ENCODE assay signal across 9 cellular contexts in the genomic region with DNA sequence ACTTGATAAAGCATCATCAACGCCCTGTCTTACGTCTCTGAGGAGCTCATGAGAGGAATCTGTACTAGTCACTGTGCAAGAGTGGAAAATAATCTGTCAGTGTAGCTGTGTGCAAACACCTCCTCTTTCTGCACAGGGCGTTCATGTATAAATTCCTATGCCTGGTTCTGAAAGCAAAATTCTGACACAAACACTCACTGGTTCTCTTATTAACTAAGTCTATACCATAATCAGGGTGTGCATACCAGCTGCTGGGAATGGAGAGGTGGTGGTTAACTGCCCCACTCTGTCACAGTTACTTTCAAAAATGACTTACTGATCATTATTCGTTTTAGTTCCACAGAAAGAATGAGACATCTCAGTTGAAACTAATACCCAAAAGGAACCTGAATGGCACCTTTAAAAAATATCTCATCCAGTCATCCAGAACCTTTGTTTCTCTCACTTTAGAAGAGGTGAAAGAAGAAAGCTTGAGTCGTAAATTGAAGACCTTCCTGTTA. TPM values are rescaled to one million over a fixed set of nuclear protein-coding genes. Genes with fewer than 3 reads are reported as not detected.
DNase-seq lines count a peak whose midpoint lies in the region; ATAC-seq, FAIRE-seq and TF ChIP-seq lines count a peak whose summit lies in the region.
"Had no signal": no experiment of that assay in that cellular context is flagged by ENCODE, and none has a peak within 500 bp of the region (broad histone marks: within the 10 kb centered on the region; RNA-seq: fewer than 3 reads in every experiment).

No MANE protein-coding gene starts in this region.

- peaks cover 100% of the 10 kb centered on the region for H3K79me2 ChIP-seq in Karpas-422 (ENCODE audit: low read length)
- peaks cover 2% of the 10 kb centered on the region for H3K79me2 ChIP-seq in endothelial cell of umbilical vein (ENCODE audit: control insufficient read depth, insufficient read depth, low read length)

- no peaks in the 10 kb centered on the region for H3K36me3 ChIP-seq in Karpas-422 (ENCODE audit: insufficient read depth, low read length)
- no peaks in the 10 kb centered on the region for H3K36me3 ChIP-seq in endothelial cell of umbilical vein (ENCODE audit: control insufficient read depth in 2 of 2, extremely low read depth in 1 of 2, insufficient read depth in 2 of 2, low read length in 2 of 2)
- H3K36me3 ChIP-seq: cardiac muscle cell had no signal

- TF ChIP-seq POLR2A in endothelial cell of umbilical vein (IDR thresholded peaks at IDR 0.05; ENCODE audit: low read depth, low read length), result no peak

- intact Hi-C loops in endothelial cell of umbilical vein (cut with micrococcal nuclease), result loop anchor here (1.0 to 2.0 kb wide), 2 partner anchors 19 to 36 kb away; partner anchors contain the start of gene STK39

- H3K9ac ChIP-seq in Karpas-422 (ENCODE audit: low read length) (no peak overlapping the region), endothelial cell of umbilical vein (replicated peaks; ENCODE audit: extremely low read depth, insufficient read depth, low read length) (no peak overlapping the region)

- H3K9me3 ChIP-seq in Karpas-422 (ENCODE audit: low read length) (no peaks in the 10 kb centered on the region), endothelial cell of umbilical vein (replicated peaks; ENCODE audit: control insufficient read depth, insufficient read depth, low read length) (no peaks in the 10 kb centered on the region)

- H4K20me1 ChIP-seq in Karpas-422 (ENCODE audit: insufficient read depth, low read depth, low read length), result no peaks in the 10 kb centered on the region
- H4K20me1 ChIP-seq in endothelial cell of umbilical vein (replicated peaks; ENCODE audit: control insufficient read depth, extremely low read depth, insufficient read depth, low read length), result no peaks in the 10 kb centered on the region

- TSS peak; percentile 92 for BruUV-seq in endothelial cell of umbilical vein (replicated peaks; lab: Mats Ljungman, UMichigan)

- dilution Hi-C loops in endothelial cell of umbilical vein (cut with MboI; ENCODE audit: extremely low pct_ligation_motif_present, low sequenced_read_pairs), result no loop called here

- FAIRE-seq in endothelial cell of umbilical vein (lab: Jason Lieb, UNC) (no peak), D721Med (lab: Jason Lieb, UNC) (no peak)

- no peak overlapping the region for H3K4me3 ChIP-seq in Karpas-422 (ENCODE audit: low read length)
- no peak overlapping the region for H3K4me3 ChIP-seq in endothelial cell of umbilical vein (replicated peaks in 1 of 3; ENCODE audit: insufficient read depth in 1 of 3, low read depth in 1 of 3, low read length in 3 of 3)
- H3K4me3 ChIP-seq: cardiac muscle cell had no signal

- CTCF ChIA-PET in endothelial cell of umbilical vein (lab: Charles Lee), result no interaction called here

- TF ChIP-seq CTCF in endothelial cell of umbilical vein (IDR thresholded peaks at IDR 0.05; ENCODE audit: extremely low read depth in 1 of 2, insufficient read depth in 1 of 2, low read depth in 1 of 2, low read length in 2 of 2) (no peak), D721Med (IDR thresholded peaks at IDR 0.05; ENCODE audit: insufficient read depth, missing control alignments) (no peak)

- DNase-seq in activated T-cell treated with anti-CD3 and anti-CD28 coated beads for 48 hours (ENCODE audit: low read depth), result peak; percentile 38
- DNase-seq in activated T-cell treated with anti-CD3 and anti-CD28 coated beads, Interleukin-2, amount 50 U/mL, for 1 hour, result no peak
- no peak for DNase-seq in Karpas-422
- DNase-seq in endothelial cell of umbilical vein (ENCODE audit: low read depth, low spot score), result no peak
- DNase-seq in stimulated activated naive CD8-positive, alpha-beta T cell treated with anti-CD3 and anti-CD28 coated beads, Interleukin-15, Interleukin-2, amounts not matched to agents 100 U/mL and 50 U/mL, for 24 hours, result no peak
- no peak for DNase-seq in SHP77 (lab: John Stamatoyannopoulos, UW)
- DNase-seq in D721Med (ENCODE audit: insufficient read length, low spot score), result no peak

- H2AFZ ChIP-seq in Karpas-422 (ENCODE audit: low read length) (no peak overlapping the region), endothelial cell of umbilical vein (ENCODE audit: low read depth, low read length) (no peak overlapping the region)

- H3K9me1 ChIP-seq in endothelial cell of umbilical vein (replicated peaks; ENCODE audit: control insufficient read depth, extremely low read depth, insufficient read depth, low read length), result no peaks in the 10 kb centered on the region

- no peaks in the 10 kb centered on the region for H3K27me3 ChIP-seq in Karpas-422 (ENCODE audit: low read length)
- no peaks in the 10 kb centered on the region for H3K27me3 ChIP-seq in endothelial cell of umbilical vein (ENCODE audit: control insufficient read depth in 2 of 2, insufficient read depth in 2 of 2, low read length in 2 of 2)
- H3K27me3 ChIP-seq: cardiac muscle cell had no signal

- H3K4me2 ChIP-seq in Karpas-422 (ENCODE audit: low read depth, low read length, poor library complexity, severe bottlenecking) (no peak overlapping the region), endothelial cell of umbilical vein (ENCODE audit: insufficient read depth, low read length) (peak overlapping the region; percentile 52)

- POLR2A ChIA-PET in endothelial cell of umbilical vein (lab: Charles Lee), result no interaction called here

- 0 out of 2 replicates have a peak overlapping the region, but pooled peaks have one; percentile 1 for H3K27ac ChIP-seq in Karpas-422 (ENCODE audit: low read length)
- H3K27ac ChIP-seq in endothelial cell of umbilical vein (ENCODE audit: insufficient read depth, low read depth, low read length), result no peak overlapping the region
- H3K27ac ChIP-seq: cardiac muscle cell had no signal

- peaks cover 27% of the 10 kb centered on the region for H3K4me1 ChIP-seq in Karpas-422 (ENCODE audit: low read length)
- peaks cover 27% of the 10 kb centered on the region for H3K4me1 ChIP-seq in endothelial cell of umbilical vein (ENCODE audit: control insufficient read depth, extremely low read depth, insufficient read depth, low read length)

- H3K9me2 ChIP-seq in Karpas-422 (replicated peaks; ENCODE audit: insufficient read depth, low read length), result no peaks in the 10 kb centered on the region

- peak; percentile 80 for ATAC-seq in stimulated activated naive CD8-positive, alpha-beta T cell treated with anti-CD3 and anti-CD28 coated beads, Interleukin-15, Interleukin-2, amounts not matched to agents 100 U/mL and 50 U/mL, for 24 hours
- no peak for ATAC-seq in HG02571 (IDR thresholded peaks at IDR 0.05; ENCODE audit: unreplicated experiment)

TF ChIP-seq in endothelial cell of umbilical vein, 7 proteins besides CTCF, POLR2A, EP300 and RAD21:
- TF ChIP-seq JUN (IDR thresholded peaks at IDR 0.05; ENCODE audit: borderline replicate concordance, insufficient read depth, insufficient read length, low read depth) (no peak), MYC (IDR thresholded peaks at IDR 0.05; ENCODE audit: low read depth, low read length) (no peak), FOS (IDR thresholded peaks at IDR 0.05; ENCODE audit: borderline replicate concordance, insufficient read depth, low read length) (no peak), EZH2 (IDR thresholded peaks at IDR 0.05; ENCODE audit: borderline replicate concordance, low read depth, low read length, severe bottlenecking) (no peak), POLR2AphosphoS5 (IDR thresholded peaks at IDR 0.05; ENCODE audit: insufficient read depth, low read depth, low read length) (no peak), GATA2 (IDR thresholded peaks at IDR 0.05; ENCODE audit: insufficient read depth, insufficient read length, low read depth, low read length) (no peak)
- TF ChIP-seq, protein P1, sequence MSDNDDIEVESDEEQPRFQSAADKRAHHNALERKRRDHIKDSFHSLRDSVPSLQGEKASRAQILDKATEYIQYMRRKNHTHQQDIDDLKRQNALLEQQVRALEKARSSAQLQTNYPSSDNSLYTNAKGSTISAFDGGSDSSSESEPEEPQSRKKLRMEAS (IDR thresholded peaks at IDR 0.05; ENCODE audit: insufficient read depth, insufficient read length), result no peak

RNA-seq across cellular contexts. Expression of gene STK39, which starts 35.7 kb away (rescaled TPM):
- 30.2 and 56.9 TPM in 2 replicates for total RNA-seq in Karpas-422 (2014; rRNA removed; shearing (Covaris generic); ENCODE audit: low replicate concordance)
- 13.1 and 16.2 TPM in 2 replicates for total RNA-seq in endothelial cell of umbilical vein
- 4.1 and 4.6 TPM in 2 replicates for polyA plus RNA-seq in endothelial cell of umbilical vein
- 5.4 and 5.7 TPM in 2 replicates for polyA plus RNA-seq in endothelial cell of umbilical vein (2011; cell fraction: cytosol; rRNA removed)
- 4.1 and 8.3 TPM in 2 replicates for polyA plus RNA-seq in endothelial cell of umbilical vein (2011; cell fraction: nucleus; rRNA removed)
- 12.3 and 16.2 TPM in 2 replicates for polyA plus RNA-seq in endothelial cell of umbilical vein (2012)
- 4.2 and 5.2 TPM in 2 replicates for polyA minus RNA-seq in endothelial cell of umbilical vein
- polyA minus RNA-seq in endothelial cell of umbilical vein (2011; cell fraction: cytosol; rRNA and poly(A)+ RNA removed), result 2.8 TPM
- 7.3 and 11.8 TPM in 2 replicates for polyA minus RNA-seq in endothelial cell of umbilical vein (2011; cell fraction: nucleus; rRNA and poly(A)+ RNA removed)
